In genomic region chr7:29478687-29479086, GRCh38 we compare ENCODE assay signal across 16 cellular contexts.
"Had no signal": no experiment of that assay in that cellular context is flagged by ENCODE, and none has a peak within 500 bp of the region (broad histone marks: within the 10 kb centered on the region; RNA-seq: fewer than 3 reads in every experiment).

No MANE protein-coding gene starts in this region.

- H3K9me3 ChIP-seq: heart left ventricle, neutrophil, right atrium auricular region, testis, tibial nerve, upper lobe of right lung had no signal

- DNase-seq: cerebellar nuclear complex; effector CD8-positive, alpha-beta T cell; foreskin melanocyte; heart left ventricle; hippocampal formation; mammary epithelial cell; naive thymus-derived CD8-positive, alpha-beta T cell; posterior cingulate gyrus; stimulated activated CD4-positive, alpha-beta T cell treated with anti-CD3 and anti-CD28 coated beads, Interleukin-2, amount 100 ng/mL, for 48 hours; stimulated activated naive CD4-positive, alpha-beta T cell treated with Interleukin-2 at 50 U/mL for 16 hours; testis; upper lobe of right lung had no signal

- H3K27me3 ChIP-seq: heart left ventricle, neutrophil, right atrium auricular region, testis, tibial nerve, upper lobe of right lung had no signal

- H3K36me3 ChIP-seq: heart left ventricle, neutrophil, right atrium auricular region, tibial nerve, upper lobe of right lung had no signal

- H3K27ac ChIP-seq: neutrophil, right atrium auricular region, testis, tibial nerve, upper lobe of right lung had no signal

- H3K4me1 ChIP-seq: right atrium auricular region had no signal

- H3K4me3 ChIP-seq: coronary artery, heart left ventricle, right atrium auricular region, testis, tibial nerve, upper lobe of right lung had no signal

- ATAC-seq: heart left ventricle; naive thymus-derived CD8-positive, alpha-beta T cell; upper lobe of right lung had no signal
